ENCODE assay signal across 17 cellular contexts in genomic region chr20:32528905-32529670, GRCh38. TPM values are rescaled to one million over a fixed set of nuclear protein-coding genes. Genes with fewer than 3 reads are reported as not detected.
DNase-seq lines count a peak whose midpoint lies in the region; ATAC-seq, FAIRE-seq and TF ChIP-seq lines count a peak whose summit lies in the region.
"Had no signal": no experiment of that assay in that cellular context is flagged by ENCODE, and none has a peak within 500 bp of the region (broad histone marks: within the 10 kb centered on the region; RNA-seq: fewer than 3 reads in every experiment).

No MANE protein-coding gene starts in this region.

- no peaks in the 10 kb centered on the region for H3K23me2 ChIP-seq in H1 (ENCODE audit: low read depth, low read length)

- no peak for DNase-seq in cardiac muscle cell (ENCODE audit: low read depth in 1 of 2, low spot score in 1 of 2)
- DNase-seq in Right ventricle myocardium inferior (ENCODE audit: missing footprints) = no peak
- peak; percentile 41 for DNase-seq in NCI-H69 (lab: John Stamatoyannopoulos, UW)
- no peak for DNase-seq in H1 (ENCODE audit: low read depth in 1 of 2, low spot score in 2 of 2)
- no peak for DNase-seq in Ammon's horn (ENCODE audit: low spot score)
- DNase-seq: activated CD4-positive, alpha-beta T cell treated with anti-CD3 and anti-CD28 coated beads, Interleukin-2, amount 50 U/mL, for 48 hours; activated gamma-delta T cell; foreskin fibroblast; H9; mesenchymal stem cell; NCI-H1417 treated with DMSO at 0.1 percent for 48 hours had no signal

- no peak overlapping the region for H3K23ac ChIP-seq in H1 (ENCODE audit: insufficient read length)

- H2BK12ac ChIP-seq in H1 (ENCODE audit: low read depth, low read length) = no peak overlapping the region

- H3K27me3 Mint-ChIP-seq in stimulated activated memory B cell treated with anti-CD40 and anti-IgM and Interleukin-4, amounts not matched to agents 10 μg/mL and 1 μg/mL and 100 μg/mL, for 72 hours = no peaks in the 10 kb centered on the region

- H3K27me3 ChIP-seq in cardiac muscle cell (no peaks in the 10 kb centered on the region), H1 (replicated peaks in 1 of 4; ENCODE audit: control insufficient read depth in 3 of 4, extremely low read depth in 1 of 4, insufficient read depth in 3 of 4, low read length in 3 of 4) (peaks cover 0 to 10% (median 3%) of the 10 kb centered on the region in 4 experiments; a peak in 4 of 7 replicates)
- H3K27me3 ChIP-seq: BE2C had no signal

- H4K20me1 ChIP-seq in H1 (replicated peaks in 1 of 2; ENCODE audit: control insufficient read depth in 1 of 2, insufficient read depth in 2 of 2, low read length in 2 of 2) = no peaks in the 10 kb centered on the region

- H3K9me3 ChIP-seq in cardiac muscle cell (ENCODE audit: low read depth) (no peaks in the 10 kb centered on the region), H1 (ENCODE audit: insufficient read depth in 2 of 2, low read depth in 1 of 2, low read length in 1 of 2) (no peaks in the 10 kb centered on the region)
- H3K9me3 ChIP-seq: BE2C, SJCRH30 had no signal

- peaks cover 5% of the 10 kb centered on the region for H3K36me3 Mint-ChIP-seq in stimulated activated memory B cell treated with anti-CD40 and anti-IgM and Interleukin-4, amounts not matched to agents 10 μg/mL and 1 μg/mL and 100 μg/mL, for 72 hours

- 90% methylated on average over 13 of the region's 13 CpGs; no CpG with 5 or more reads in 1 of the 2 experiments for WGBS in H1 (ENCODE audit: extremely low coverage in 1 of 2, insufficient coverage in 1 of 2, insufficient read length in 1 of 2, insufficient replicate concordance in 2 of 2, low coverage in 1 of 2, low lambda C conversion rate in 2 of 2, missing lambda C conversion rate in 1 of 2), 2 experiments

- no peak overlapping the region for H4K8ac ChIP-seq in H1 (ENCODE audit: extremely low read depth, insufficient read depth, low read length)

- H3K14ac ChIP-seq in H1 (ENCODE audit: insufficient read length) = no peak overlapping the region

- peak overlapping the region; percentile 82 for H3K27ac Mint-ChIP-seq in stimulated activated memory B cell treated with anti-CD40 and anti-IgM and Interleukin-4, amounts not matched to agents 10 μg/mL and 1 μg/mL and 100 μg/mL, for 72 hours
- H3K27ac Mint-ChIP-seq: H9 had no signal

- no peak for FAIRE-seq in H1 (lab: Jason Lieb, UNC)
- FAIRE-seq: bronchial epithelial cell had no signal

- no peak overlapping the region for H4K5ac ChIP-seq in H1 (ENCODE audit: insufficient read length, low read depth, low read length)

- ATAC-seq in Right ventricle myocardium inferior (no peak), GM19467 (IDR thresholded peaks at IDR 0.05; ENCODE audit: unreplicated experiment) (no peak), HG03108 (IDR thresholded peaks at IDR 0.05; ENCODE audit: unreplicated experiment) (no peak)
- ATAC-seq in stimulated activated memory B cell treated with anti-CD40 and anti-IgM and Interleukin-4, amounts not matched to agents 10 μg/mL and 1 μg/mL and 100 μg/mL, for 72 hours = no peak

- peaks cover 59% of the 10 kb centered on the region for H3K4me1 Mint-ChIP-seq in stimulated activated memory B cell treated with anti-CD40 and anti-IgM and Interleukin-4, amounts not matched to agents 10 μg/mL and 1 μg/mL and 100 μg/mL, for 72 hours

- H3K4ac ChIP-seq in H1 (replicated peaks; ENCODE audit: insufficient read length, low read depth, low read length) = no peak overlapping the region

- intact Hi-C loops in Right ventricle myocardium inferior (cut with DNase I) = loop anchor here (5.0 kb wide), 1 partner anchor 53 kb away; no protein-coding TSS in a partner anchor

- TF ChIP-seq EP300 in H1 (IDR thresholded peaks at IDR 0.05; ENCODE audit: borderline replicate concordance in 1 of 2, low read depth in 2 of 2, low read length in 2 of 2) = no peak

- H3K36me3 ChIP-seq in cardiac muscle cell = no peaks in the 10 kb centered on the region
- no peaks in the 10 kb centered on the region; a peak in 1 of 8 replicates for H3K36me3 ChIP-seq in H1 (ENCODE audit: control insufficient read depth in 2 of 4, insufficient read depth in 4 of 4, low read length in 3 of 4)
- H3K36me3 ChIP-seq: BE2C, SJCRH30 had no signal

- no peak overlapping the region for H2BK120ac ChIP-seq in H1 (replicated peaks; ENCODE audit: low read depth, low read length)

- H2AK5ac ChIP-seq in H1 (ENCODE audit: low read depth, low read length) = 0 out of 2 replicates have a peak overlapping the region, but pooled peaks have one; percentile 9

- no peak overlapping the region for H3K56ac ChIP-seq in H1 (replicated peaks; ENCODE audit: insufficient read length, low read depth, low read length)

- no peak overlapping the region; the same call in 1 of the 2 replicates for H2BK15ac ChIP-seq in H1 (ENCODE audit: low read length)

- H3K27ac ChIP-seq in cardiac muscle cell (peak overlapping the region; percentile 76), H1 (ENCODE audit: low read depth, low read length) (no peak overlapping the region)
- H3K27ac ChIP-seq: SJCRH30 had no signal

- no peaks in the 10 kb centered on the region for H3K79me2 ChIP-seq in H1 (ENCODE audit: control insufficient read depth in 1 of 2, insufficient read depth in 2 of 2, low read length in 2 of 2)

- H3K4me1 ChIP-seq in cardiac muscle cell (ENCODE audit: low read depth) = peaks cover 20% of the 10 kb centered on the region
- H3K4me1 ChIP-seq in H1 (replicated peaks in 1 of 4; ENCODE audit: control insufficient read depth in 3 of 4, insufficient read depth in 4 of 4, low read length in 3 of 4) = peaks cover 3 to 13% (median 7%) of the 10 kb centered on the region in 4 experiments; a peak in 5 of 7 replicates

- no peak for TF ChIP-seq POLR2A in H1 (IDR thresholded peaks at IDR 0.05; ENCODE audit: control extremely low read depth in 1 of 2, low read depth in 2 of 2, low read length in 2 of 2)

- TF ChIP-seq CTCF in cardiac muscle cell (IDR thresholded peaks at IDR 0.05; ENCODE audit: low read depth, low read length) (no peak), H1 (IDR thresholded peaks at IDR 0.05; ENCODE audit: control extremely low read depth in 1 of 3, insufficient read depth in 1 of 3, low read depth in 1 of 3, low read length in 3 of 3) (no peak)

- H3K9me3 Mint-ChIP-seq in stimulated activated memory B cell treated with anti-CD40 and anti-IgM and Interleukin-4, amounts not matched to agents 10 μg/mL and 1 μg/mL and 100 μg/mL, for 72 hours = no peaks in the 10 kb centered on the region
- H3K9me3 Mint-ChIP-seq: H9 had no signal

- H3K9ac ChIP-seq in H1 (replicated peaks in 1 of 4; ENCODE audit: extremely low read depth in 1 of 4, low read depth in 3 of 4, low read length in 3 of 4) = no peak overlapping the region

- no peak for TF ChIP-seq RAD21 in H1 (IDR thresholded peaks at IDR 0.05 in 1 of 2, conservative IDR thresholded peaks at IDR 0.05 in 1 of 2; ENCODE audit: low read depth in 2 of 2, low read length in 2 of 2)

- H4K91ac ChIP-seq in H1 (replicated peaks; ENCODE audit: insufficient read length, low read length) = no peak overlapping the region

- no peak overlapping the region for H3K18ac ChIP-seq in H1 (ENCODE audit: extremely low read depth, low read length)

- CTCF ChIA-PET in H1 (lab: Charles Lee; ENCODE audit: partially characterized antibody) = interaction anchor here (1.0 to 10.4 kb wide), 8 partner anchors 9 to 135 kb away, joined by 3 to 85 read pairs (median 4); no protein-coding TSS in a partner anchor

- H3K4me3 ChIP-seq in cardiac muscle cell = no peak overlapping the region
- H3K4me3 ChIP-seq in H1 (ENCODE audit: extremely low read depth in 1 of 4, insufficient read depth in 2 of 4, low read depth in 3 of 4, low read length in 4 of 4) = no peak overlapping the region
- H3K4me3 ChIP-seq: SJCRH30 had no signal

- H2BK20ac ChIP-seq in H1 (ENCODE audit: low read length) = no peak overlapping the region

- no peak overlapping the region; a peak in 1 of 4 replicates for H3K4me2 ChIP-seq in H1 (ENCODE audit: insufficient read depth in 1 of 2, low read depth in 2 of 2, low read length in 2 of 2)

- POLR2A ChIA-PET in H1 (lab: Charles Lee; ENCODE audit: partially characterized antibody) = interaction anchor here (0.9 kb wide), 1 partner anchor 35 kb away, joined by 4 read pairs; no protein-coding TSS in a partner anchor

- H3K79me1 ChIP-seq in H1 (ENCODE audit: low read depth, low read length) = no peaks in the 10 kb centered on the region

- no peak overlapping the region for H2BK5ac ChIP-seq in H1 (ENCODE audit: low read depth, low read length)

- no peak overlapping the region for H2AFZ ChIP-seq in H1 (ENCODE audit: low read length)

- H3K4me3 Mint-ChIP-seq in stimulated activated memory B cell treated with anti-CD40 and anti-IgM and Interleukin-4, amounts not matched to agents 10 μg/mL and 1 μg/mL and 100 μg/mL, for 72 hours = no peak overlapping the region
- H3K4me3 Mint-ChIP-seq: H9 had no signal

TF ChIP-seq in H1, 55 proteins besides CTCF, POLR2A, EP300 and RAD21 (continues in another document):
- TF ChIP-seq TEAD4 (IDR thresholded peaks at IDR 0.05; ENCODE audit: low read depth, low read length) = no peak
- TF ChIP-seq CBX8 (IDR thresholded peaks at IDR 0.05; ENCODE audit: borderline replicate concordance, low read depth, low read length) = no peak
- TF ChIP-seq SP4 (IDR thresholded peaks at IDR 0.05; ENCODE audit: low read length) = no peak
- no peak for TF ChIP-seq EGR1 (IDR thresholded peaks at IDR 0.05; ENCODE audit: borderline replicate concordance, low read depth, low read length)
- TF ChIP-seq HDAC6 (IDR thresholded peaks at IDR 0.05; ENCODE audit: low read depth, low read length) = no peak

RNA-seq across cellular contexts. Expression of gene NOL4L, which starts 56.0 kb away (rescaled TPM):
- 34.9 and 42.9 TPM in 2 replicates for total RNA-seq in cardiac muscle cell
- polyA plus RNA-seq in cardiac muscle cell = 24.6 and 29.9 TPM in 2 replicates
- total RNA-seq in Right ventricle myocardium inferior = 4.3 TPM
- total RNA-seq in H1 (2021; fragmentation: NEBNext Ultra II Directional; extraction: Animal tissue kit (Norgen Biotek cat#: 25700)) = 23.5 and 23.7 TPM in 2 replicates
- polyA plus RNA-seq in H1 (2011; rRNA removed) = 15.3 and 24.9 TPM in 2 replicates
- polyA plus RNA-seq in H1 (2011; cell fraction: cytosol; rRNA removed) = 11.7 TPM
- polyA plus RNA-seq in H1 (2011; cell fraction: nucleus; rRNA removed) = 37.7 TPM
- 18.6 to 23.1 TPM (median 21.2 TPM) in 4 replicates for polyA plus RNA-seq in H1 (2012, experiment 1 of 2)
- 15.5 TPM for polyA plus RNA-seq in H1 (2012, experiment 2 of 2)
- 16.7 TPM for polyA plus RNA-seq in H1 (2013, experiment 1 of 2)
- polyA plus RNA-seq in H1 (2013, experiment 2 of 2) = 18.6 TPM
- 8.1 and 8.9 TPM in 2 replicates for polyA minus RNA-seq in H1 (2011; rRNA and poly(A)+ RNA removed)
- 14.1 TPM for polyA minus RNA-seq in H1 (2011; cell fraction: cytosol; rRNA and poly(A)+ RNA removed)
- 14.4 TPM for polyA minus RNA-seq in H1 (2011; cell fraction: nucleus; rRNA and poly(A)+ RNA removed)
